21 cellular contexts compared by ENCODE assay signal in genomic region chr18:36673452-36673851, GRCh38.
DNase-seq lines count a peak whose midpoint lies in the region; ATAC-seq and TF ChIP-seq lines count a peak whose summit lies in the region.
"Had no signal": no experiment of that assay in that cellular context is flagged by ENCODE, and none has a peak within 500 bp of the region (broad histone marks: within the 10 kb centered on the region; RNA-seq: fewer than 3 reads in every experiment).

No MANE protein-coding gene starts in this region.

- TF ChIP-seq CTCF in GM23338 (conservative IDR thresholded peaks at IDR 0.05; ENCODE audit: low read depth in 2 of 2) (no peak), RWPE2 (IDR thresholded peaks at IDR 0.05; ENCODE audit: poor library complexity, severe bottlenecking) (no peak), esophagus squamous epithelium (IDR thresholded peaks at IDR 0.05) (no peak)

- no peaks in the 10 kb centered on the region for H4K20me1 ChIP-seq in GM23338 (replicated peaks; ENCODE audit: insufficient read depth)

- ATAC-seq in GM23338 (peak; percentile 77), RWPE2 (ENCODE audit: low read depth) (no peak)
- no peak for ATAC-seq in stimulated activated memory B cell treated with anti-CD40 and anti-IgM and Interleukin-4, amounts not matched to agents 10 μg/mL and 1 μg/mL and 100 μg/mL, for 72 hours
- ATAC-seq: right cardiac atrium; stimulated activated effector memory CD8-positive, alpha-beta T cell treated with anti-CD3 and anti-CD28 coated beads, Interleukin-12 subunit alpha, Interleukin-12 subunit beta, amount 100 ng/mL, for 72 hours; T-cell had no signal

- H3K27ac Mint-ChIP-seq in GM23338: no peak overlapping the region
- no peak overlapping the region for H3K27ac Mint-ChIP-seq in activated T-helper 1 cell treated with anti-CD3 and anti-CD28 coated beads, Interleukin-12 subunit alpha, Interleukin-12 subunit beta, Interleukin-2, Interleukin-4 antibody, amounts not matched to agents 30 ng/mL and 10 ng/mL and 1 ng/mL, durations not matched to agents 14 hours and 24 hours and 36 hours
- no peak overlapping the region for H3K27ac Mint-ChIP-seq in stimulated activated memory B cell treated with anti-CD40 and anti-IgM and Interleukin-4, amounts not matched to agents 10 μg/mL and 1 μg/mL and 100 μg/mL, for 72 hours
- H3K27ac Mint-ChIP-seq: stimulated activated effector memory CD8-positive, alpha-beta T cell treated with anti-CD3 and anti-CD28 coated beads, Interleukin-12 subunit alpha, Interleukin-12 subunit beta, amount 100 ng/mL, for 72 hours; T-cell had no signal

- DNase-seq in GM23338 (ENCODE audit: low spot score) (peak; percentile 32), RWPE2 (ENCODE audit: low spot score) (no peak), esophagus squamous epithelium (lab: John Stamatoyannopoulos, UW) (no peak), DMS79 (lab: John Stamatoyannopoulos, UW) (no peak)
- no peak for DNase-seq in activated T-helper 1 cell treated with anti-CD3 and anti-CD28 coated beads, Interleukin-12 subunit alpha, Interleukin-12 subunit beta, Interleukin-2, Interleukin-4 antibody, amounts not matched to agents 30 ng/mL and 10 ng/mL and 1 ng/mL, durations not matched to agents 14 hours and 24 hours and 36 hours (ENCODE audit: low spot score)
- DNase-seq: activated CD4-positive, alpha-beta T cell treated with anti-CD3 and anti-CD28 coated beads, Interleukin-2, amount 50 U/mL, for 1 hour; activated CD8-positive, alpha-beta memory T cell treated with anti-CD3 and anti-CD28 coated beads, Interleukin-2, amount 50 U/mL, for 4 hours; activated effector memory CD4-positive, alpha-beta T cell treated with anti-CD3 and anti-CD28 coated beads, Interleukin-2, amount 50 U/mL, for 16 hours; foreskin fibroblast; hippocampal formation; islet precursor cell; NCI-H1436; NCI-H2171; NCI-H526; occipital lobe; right cardiac atrium; SHP77 treated with DMSO at 0.1 percent for 48 hours; T-cell had no signal

- TF ChIP-seq POLR2A in esophagus squamous epithelium (IDR thresholded peaks at IDR 0.05): no peak

- H3K4me1 ChIP-seq in GM23338 (ENCODE audit: insufficient read depth) (peaks cover 17% of the 10 kb centered on the region; the same call in 1 of the 2 replicates), RWPE2 (ENCODE audit: insufficient read depth, poor library complexity, severe bottlenecking) (peaks cover 24% of the 10 kb centered on the region), esophagus squamous epithelium (peaks cover 0 to 34% (median 26%) of the 10 kb centered on the region in 3 donors), skeletal muscle tissue (ENCODE audit: control insufficient read depth in 3 of 3, insufficient read depth in 3 of 3, low read length in 3 of 3) (peaks cover 5 to 15% (median 5%) of the 10 kb centered on the region in 3 donors)

- H3K9me3 ChIP-seq in RWPE2 (ENCODE audit: severe bottlenecking): peaks cover 8% of the 10 kb centered on the region
- peaks cover 0 to 15% (median 0%) of the 10 kb centered on the region in 3 donors for H3K9me3 ChIP-seq in esophagus squamous epithelium
- H3K9me3 ChIP-seq in skeletal muscle tissue (ENCODE audit: control insufficient read depth in 3 of 3, low read length in 3 of 3): peaks cover 0 to 4% (median 2%) of the 10 kb centered on the region in 3 donors

- peaks cover 13% of the 10 kb centered on the region; the same call in 1 of the 2 replicates for H3K9me2 ChIP-seq in GM23338 (ENCODE audit: insufficient read depth)

- H2AFZ ChIP-seq in GM23338: no peak overlapping the region

- no peak overlapping the region for H3K4me3 ChIP-seq in GM23338
- no peak overlapping the region for H3K4me3 ChIP-seq in RWPE2 (ENCODE audit: severe bottlenecking)
- no peak overlapping the region for H3K4me3 ChIP-seq in esophagus squamous epithelium
- H3K4me3 ChIP-seq in skeletal muscle tissue (ENCODE audit: low read length in 3 of 3): peak overlapping the region in 1 of 3 donors; percentile 66

- intact Hi-C loops in esophagus squamous epithelium (cut with DNase I): no loop called here
- intact Hi-C loops in activated T-helper 1 cell treated with anti-CD3 and anti-CD28 coated beads, Interleukin-12 subunit alpha, Interleukin-12 subunit beta, Interleukin-2, Interleukin-4 antibody, amounts not matched to agents 30 ng/mL and 10 ng/mL and 1 ng/mL, durations not matched to agents 14 hours and 24 hours and 36 hours (cut with micrococcal nuclease): no loop called here

- H3K27me3 ChIP-seq in GM23338 (ENCODE audit: insufficient read depth) (no peaks in the 10 kb centered on the region), RWPE2 (ENCODE audit: insufficient read depth, poor library complexity, severe bottlenecking) (no peaks in the 10 kb centered on the region), esophagus squamous epithelium (no peaks in the 10 kb centered on the region), skeletal muscle tissue (ENCODE audit: control insufficient read depth in 3 of 3, insufficient read depth in 3 of 3, low read length in 3 of 3) (no peaks in the 10 kb centered on the region)

- peaks cover 10% of the 10 kb centered on the region for H3K4me1 Mint-ChIP-seq in GM23338
- no peaks in the 10 kb centered on the region for H3K4me1 Mint-ChIP-seq in activated T-helper 1 cell treated with anti-CD3 and anti-CD28 coated beads, Interleukin-12 subunit alpha, Interleukin-12 subunit beta, Interleukin-2, Interleukin-4 antibody, amounts not matched to agents 30 ng/mL and 10 ng/mL and 1 ng/mL, durations not matched to agents 14 hours and 24 hours and 36 hours (ENCODE audit: low read depth)
- H3K4me1 Mint-ChIP-seq in stimulated activated memory B cell treated with anti-CD40 and anti-IgM and Interleukin-4, amounts not matched to agents 10 μg/mL and 1 μg/mL and 100 μg/mL, for 72 hours: peaks cover 11% of the 10 kb centered on the region
- H3K4me1 Mint-ChIP-seq: stimulated activated effector memory CD8-positive, alpha-beta T cell treated with anti-CD3 and anti-CD28 coated beads, Interleukin-12 subunit alpha, Interleukin-12 subunit beta, amount 100 ng/mL, for 72 hours had no signal

- H3K27me3 Mint-ChIP-seq in GM23338 (ENCODE audit: insufficient read depth, low read depth, poor library complexity): no peaks in the 10 kb centered on the region
- H3K27me3 Mint-ChIP-seq in activated T-helper 1 cell treated with anti-CD3 and anti-CD28 coated beads, Interleukin-12 subunit alpha, Interleukin-12 subunit beta, Interleukin-2, Interleukin-4 antibody, amounts not matched to agents 30 ng/mL and 10 ng/mL and 1 ng/mL, durations not matched to agents 14 hours and 24 hours and 36 hours (ENCODE audit: insufficient read depth): peaks cover 20% of the 10 kb centered on the region
- H3K27me3 Mint-ChIP-seq in stimulated activated memory B cell treated with anti-CD40 and anti-IgM and Interleukin-4, amounts not matched to agents 10 μg/mL and 1 μg/mL and 100 μg/mL, for 72 hours: peaks cover 22% of the 10 kb centered on the region

- H3K79me2 ChIP-seq in GM23338 (replicated peaks; ENCODE audit: insufficient read depth): no peaks in the 10 kb centered on the region

- H3K9me3 Mint-ChIP-seq in GM23338: peaks cover 19% of the 10 kb centered on the region
- no peaks in the 10 kb centered on the region for H3K9me3 Mint-ChIP-seq in activated T-helper 1 cell treated with anti-CD3 and anti-CD28 coated beads, Interleukin-12 subunit alpha, Interleukin-12 subunit beta, Interleukin-2, Interleukin-4 antibody, amounts not matched to agents 30 ng/mL and 10 ng/mL and 1 ng/mL, durations not matched to agents 14 hours and 24 hours and 36 hours
- peaks cover 2% of the 10 kb centered on the region for H3K9me3 Mint-ChIP-seq in stimulated activated memory B cell treated with anti-CD40 and anti-IgM and Interleukin-4, amounts not matched to agents 10 μg/mL and 1 μg/mL and 100 μg/mL, for 72 hours

- H3K4me3 Mint-ChIP-seq in GM23338: no peak overlapping the region
- no peak overlapping the region for H3K4me3 Mint-ChIP-seq in activated T-helper 1 cell treated with anti-CD3 and anti-CD28 coated beads, Interleukin-12 subunit alpha, Interleukin-12 subunit beta, Interleukin-2, Interleukin-4 antibody, amounts not matched to agents 30 ng/mL and 10 ng/mL and 1 ng/mL, durations not matched to agents 14 hours and 24 hours and 36 hours
- H3K4me3 Mint-ChIP-seq in stimulated activated memory B cell treated with anti-CD40 and anti-IgM and Interleukin-4, amounts not matched to agents 10 μg/mL and 1 μg/mL and 100 μg/mL, for 72 hours: no peak overlapping the region
- H3K4me3 Mint-ChIP-seq: stimulated activated effector memory CD8-positive, alpha-beta T cell treated with anti-CD3 and anti-CD28 coated beads, Interleukin-12 subunit alpha, Interleukin-12 subunit beta, amount 100 ng/mL, for 72 hours; T-cell had no signal

- no peak overlapping the region for H3K9ac ChIP-seq in skeletal muscle tissue (ENCODE audit: low read depth in 1 of 3, low read length in 3 of 3)

- H3K4me2 ChIP-seq in GM23338: 0 out of 2 replicates have a peak overlapping the region, but pooled peaks have one; percentile 11

- peaks cover 11% of the 10 kb centered on the region; the same call in 2 of the 3 replicates for H3K36me3 Mint-ChIP-seq in GM23338 (ENCODE audit: low read depth)
- H3K36me3 Mint-ChIP-seq in activated T-helper 1 cell treated with anti-CD3 and anti-CD28 coated beads, Interleukin-12 subunit alpha, Interleukin-12 subunit beta, Interleukin-2, Interleukin-4 antibody, amounts not matched to agents 30 ng/mL and 10 ng/mL and 1 ng/mL, durations not matched to agents 14 hours and 24 hours and 36 hours (ENCODE audit: low read depth): no peaks in the 10 kb centered on the region
- no peaks in the 10 kb centered on the region for H3K36me3 Mint-ChIP-seq in stimulated activated memory B cell treated with anti-CD40 and anti-IgM and Interleukin-4, amounts not matched to agents 10 μg/mL and 1 μg/mL and 100 μg/mL, for 72 hours
- H3K36me3 Mint-ChIP-seq: stimulated activated effector memory CD8-positive, alpha-beta T cell treated with anti-CD3 and anti-CD28 coated beads, Interleukin-12 subunit alpha, Interleukin-12 subunit beta, amount 100 ng/mL, for 72 hours; T-cell had no signal

- 63 to 81% methylated on average over 3 of the region's 3 CpGs for WGBS in esophagus squamous epithelium, 2 donors

- H3K36me3 ChIP-seq in GM23338 (ENCODE audit: insufficient read depth) (no peaks in the 10 kb centered on the region), RWPE2 (ENCODE audit: low read depth) (no peaks in the 10 kb centered on the region; the same call in 1 of the 2 replicates), esophagus squamous epithelium (no peaks in the 10 kb centered on the region), skeletal muscle tissue (ENCODE audit: control insufficient read depth in 3 of 3, insufficient read depth in 3 of 3, low read length in 3 of 3) (no peaks in the 10 kb centered on the region)

- H3K27ac ChIP-seq in GM23338 (ENCODE audit: low read depth) (0 out of 2 replicates have a peak overlapping the region, but pooled peaks have one; percentile 2), RWPE2 (ENCODE audit: poor library complexity, severe bottlenecking) (peak overlapping the region; percentile 86), esophagus squamous epithelium (peak overlapping the region; percentile 44 to 78 (median 72)), skeletal muscle tissue (ENCODE audit: low read depth, low read length) (peak overlapping the region; percentile 52)

- H3F3A ChIP-seq in GM23338 (replicated peaks; ENCODE audit: low read depth): no peaks in the 10 kb centered on the region

Comparison
In these comparisons a context has a peak if more than half of its experiments do, and no peak if none do; other contexts are left out.
1. H3K27ac ChIP-seq: peak in every context shown above with its lines; median percentile 86 in RWPE2; 72 in esophagus squamous epithelium; 52 in skeletal muscle tissue; 2 in GM23338.